16 cellular contexts compared by ENCODE assay signal in the genomic region with DNA sequence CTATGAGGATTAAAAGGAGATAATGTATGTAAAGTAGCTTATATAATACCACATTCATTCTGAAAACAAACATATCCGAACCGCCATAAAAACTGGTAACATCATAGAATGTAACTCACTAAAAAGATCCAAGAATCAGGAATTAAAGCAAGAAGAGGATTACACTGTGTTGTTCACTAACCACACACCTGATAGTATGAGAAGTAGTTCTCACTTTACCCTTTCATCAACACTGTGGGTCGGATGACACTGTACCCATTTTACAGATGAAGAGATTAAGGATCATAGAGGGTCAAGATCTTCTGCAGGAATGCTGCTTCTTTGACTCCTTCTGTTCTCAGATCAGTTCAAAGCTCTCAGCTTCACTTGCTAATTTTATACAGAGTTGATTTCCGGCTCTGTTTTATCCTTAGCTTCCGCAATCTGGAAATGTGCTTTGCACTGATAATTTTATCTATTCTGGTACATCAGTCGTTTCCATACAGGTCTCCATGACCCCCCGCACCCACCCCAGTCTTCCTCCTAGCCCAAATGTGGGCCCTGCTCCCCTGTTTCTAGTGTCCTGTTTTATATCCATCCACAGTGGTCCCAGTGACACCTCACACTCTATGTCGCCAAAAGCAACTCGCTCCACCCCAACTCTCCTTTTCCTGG.
DNase-seq lines count a peak whose midpoint lies in the region; TF ChIP-seq lines count a peak whose summit lies in the region.
"Had no signal": no experiment of that assay in that cellular context is flagged by ENCODE, and none has a peak within 500 bp of the region (broad histone marks: within the 10 kb centered on the region; RNA-seq: fewer than 3 reads in every experiment).

No MANE protein-coding gene starts in this region.

- H3K27ac Mint-ChIP-seq in T-helper 2 cell treated with Interferon-gamma antibody and Interleukin-4, amounts not matched to agents 5 μg/mL and 100 μg/mL, for 36 hours, result peak overlapping the region; percentile 16
- H3K27ac Mint-ChIP-seq: CD4-positive, alpha-beta memory T cell had no signal

- H3K27ac ChIP-seq in OCI-LY3 (ENCODE audit: low read length) (peak overlapping the region; percentile 89), angular gyrus (ENCODE audit: low read depth, low read length) (peak overlapping the region; percentile 32), colonic mucosa (no peak overlapping the region)
- H3K27ac ChIP-seq: C4-2B had no signal

- H3K4me2 ChIP-seq in OCI-LY3 (ENCODE audit: low read length), result peak overlapping the region; percentile 51; the same call in 1 of the 2 replicates

- H3K79me2 ChIP-seq in OCI-LY3 (ENCODE audit: low read length), result no peaks in the 10 kb centered on the region

- no peak overlapping the region for H3K4me3 Mint-ChIP-seq in T-helper 2 cell treated with Interferon-gamma antibody and Interleukin-4, amounts not matched to agents 5 μg/mL and 100 μg/mL, for 36 hours
- H3K4me3 Mint-ChIP-seq: CD4-positive, alpha-beta memory T cell; H9 had no signal

- peaks cover 44% of the 10 kb centered on the region for H3K4me1 Mint-ChIP-seq in T-helper 2 cell treated with Interferon-gamma antibody and Interleukin-4, amounts not matched to agents 5 μg/mL and 100 μg/mL, for 36 hours (ENCODE audit: low read depth)

- H3K4me3 ChIP-seq in OCI-LY3 (ENCODE audit: low read length), result no peak overlapping the region
- no peak overlapping the region for H3K4me3 ChIP-seq in colonic mucosa
- H3K4me3 ChIP-seq: GM12878 had no signal

- no peaks in the 10 kb centered on the region for H4K20me1 ChIP-seq in OCI-LY3 (ENCODE audit: insufficient read depth, low read length)

- H3K27me3 ChIP-seq in OCI-LY3 (ENCODE audit: low read depth, low read length) (no peaks in the 10 kb centered on the region), colonic mucosa (no peaks in the 10 kb centered on the region)

- H3K9ac ChIP-seq in OCI-LY3 (ENCODE audit: low read length) (peak overlapping the region; percentile 73; the same call in 1 of the 2 replicates), colonic mucosa (ENCODE audit: low read depth in 2 of 2, low read length in 2 of 2) (no peak overlapping the region)

- TF ChIP-seq CTCF in OCI-LY3 (IDR thresholded peaks at IDR 0.05; ENCODE audit: low read depth, low read length) (no peak), colonic mucosa (IDR thresholded peaks at IDR 0.05) (no peak)

- H3K27me3 Mint-ChIP-seq in T-helper 2 cell treated with Interferon-gamma antibody and Interleukin-4, amounts not matched to agents 5 μg/mL and 100 μg/mL, for 36 hours (ENCODE audit: low read depth), result peaks cover 6% of the 10 kb centered on the region
- H3K27me3 Mint-ChIP-seq: CD4-positive, alpha-beta memory T cell had no signal

- H3K9me3 ChIP-seq in OCI-LY3 (ENCODE audit: insufficient read depth, low read length) (no peaks in the 10 kb centered on the region), colonic mucosa (no peaks in the 10 kb centered on the region)

- H3K4me1 ChIP-seq in OCI-LY3 (ENCODE audit: low read length), result peaks cover 97% of the 10 kb centered on the region
- no peaks in the 10 kb centered on the region for H3K4me1 ChIP-seq in colonic mucosa

- H3K9me3 Mint-ChIP-seq in T-helper 2 cell treated with Interferon-gamma antibody and Interleukin-4, amounts not matched to agents 5 μg/mL and 100 μg/mL, for 36 hours, result no peaks in the 10 kb centered on the region
- H3K9me3 Mint-ChIP-seq: H9 had no signal

- H3K36me3 Mint-ChIP-seq in T-helper 2 cell treated with Interferon-gamma antibody and Interleukin-4, amounts not matched to agents 5 μg/mL and 100 μg/mL, for 36 hours (ENCODE audit: low read depth), result peaks cover 2% of the 10 kb centered on the region
- H3K36me3 Mint-ChIP-seq: CD4-positive, alpha-beta memory T cell had no signal

- intact Hi-C loops in colonic mucosa (cut with DNase I), result no loop called here

- H2AFZ ChIP-seq in OCI-LY3 (ENCODE audit: low read depth, low read length), result no peak overlapping the region

- no peak for DNase-seq in T-helper 2 cell treated with Interferon-gamma antibody and Interleukin-4, amounts not matched to agents 5 μg/mL and 100 μg/mL, for 36 hours (ENCODE audit: low spot score)
- DNase-seq in T-helper 2 cell (no peak), NCI-H1694 treated with DMSO at 0.1 percent for 48 hours (lab: John Stamatoyannopoulos, UW) (no peak), colonic mucosa (no peak)
- DNase-seq in stimulated activated CD4-positive, alpha-beta T cell treated with anti-CD3 and anti-CD28 coated beads, Interleukin-12 subunit alpha, Interleukin-12 subunit beta, amount 100 ng/mL, for 4 hours, result no peak
- DNase-seq: 8988T; AML-193; CD4-positive, alpha-beta memory T cell; DMS79; GOT3; H9; IMR-90 had no signal

- H3K36me3 ChIP-seq in OCI-LY3 (replicated peaks; ENCODE audit: low read depth, low read length) (no peaks in the 10 kb centered on the region), colonic mucosa (no peaks in the 10 kb centered on the region)
